30 cellular contexts compared by ENCODE assay signal in the genomic region with DNA sequence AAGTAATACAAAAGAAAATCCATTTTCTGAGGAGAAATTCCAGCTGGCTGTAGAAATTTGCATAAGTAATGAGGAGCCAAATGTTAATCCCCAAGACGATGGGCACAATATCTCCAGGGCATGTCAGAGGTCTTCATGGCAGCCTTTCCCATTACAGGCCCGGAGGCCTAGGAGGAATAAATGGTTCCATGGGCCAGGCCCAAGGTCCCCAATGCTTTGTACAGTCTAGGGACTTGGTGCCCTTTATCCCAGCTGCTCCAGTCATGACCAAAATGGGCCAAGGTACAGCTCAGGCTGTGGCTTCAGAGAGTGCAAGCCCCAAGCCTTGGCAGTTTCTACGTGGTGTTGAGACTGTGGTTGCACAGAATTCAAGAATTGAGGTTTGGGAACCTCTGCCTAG.
"Had no signal": no experiment of that assay in that cellular context is flagged by ENCODE, and none has a peak within 500 bp of the region (broad histone marks: within the 10 kb centered on the region; RNA-seq: fewer than 3 reads in every experiment).

No MANE protein-coding gene starts in this region.

- H3K27me3 ChIP-seq: neutrophil, pancreas, right lobe of liver, sigmoid colon, spleen, suprapubic skin, testis, tibial artery, transverse colon, upper lobe of right lung, uterus had no signal

- H3K9me3 Mint-ChIP-seq: type B pancreatic cell had no signal

- H3K27me3 Mint-ChIP-seq: naive thymus-derived CD8-positive, alpha-beta T cell; natural killer cell treated with Interleukin-12 subunit alpha and Interleukin-12 subunit beta and Interleukin-15 and Interleukin-18, amount 100 ng/mL, for 72 hours; stimulated activated memory B cell treated with anti-CD40 and anti-IgM and Interleukin-4, amounts not matched to agents 10 μg/mL and 1 μg/mL and 100 μg/mL, for 72 hours; stimulated activated naive CD8-positive, alpha-beta T cell treated with anti-CD3 and anti-CD28 coated beads, Interleukin-15, amount 100 ng/mL, for 72 hours; type B pancreatic cell had no signal

- H3K9me3 ChIP-seq: neutrophil, pancreas, prostate gland, right lobe of liver, testis, uterus had no signal

- H3K36me3 ChIP-seq: neutrophil, pancreas, prostate gland, right lobe of liver, sigmoid colon, spleen, suprapubic skin, tibial artery, transverse colon, upper lobe of right lung, uterus had no signal

- H3K4me3 ChIP-seq: pancreas, prostate gland, right lobe of liver, sigmoid colon, smooth muscle cell, spleen, suprapubic skin, testis, tibial artery, transverse colon, upper lobe of right lung, uterus had no signal

- H3K36me3 Mint-ChIP-seq: type B pancreatic cell had no signal

- H3K27ac ChIP-seq: neutrophil, pancreas, prostate gland, right lobe of liver, sigmoid colon, spleen, suprapubic skin, testis, tibial artery, transverse colon, upper lobe of right lung, uterus had no signal

- FAIRE-seq: pancreas had no signal

- DNase-seq: naive thymus-derived CD8-positive, alpha-beta T cell; nephron progenitor cell; nucleus accumbens; pancreas; right cardiac atrium; right lobe of liver; sigmoid colon; spleen; stimulated activated CD4-positive, alpha-beta T cell treated with anti-CD3 and anti-CD28 coated beads, Interleukin-12 subunit alpha, Interleukin-12 subunit beta, amount 100 ng/mL, for 4 hours; stimulated activated CD4-positive, alpha-beta T cell treated with anti-CD3 and anti-CD28 coated beads, Interleukin-1b, Interleukin-23, amount 100 ng/mL, for 48 hours; stimulated activated CD4-positive, alpha-beta T cell treated with anti-CD3 and anti-CD28 coated beads, Interleukin-4, amount 100 ng/mL, for 1 hour; stimulated activated CD4-positive, alpha-beta T cell treated with anti-CD3 and anti-CD28 coated beads, Interleukin-4, amount 100 ng/mL, for 4 hours; stimulated activated CD8-positive, alpha-beta memory T cell treated with anti-CD3 and anti-CD28 coated beads, Interleukin-4, amount 100 ng/mL, for 48 hours; stimulated activated naive CD4-positive, alpha-beta T cell; stimulated activated naive CD8-positive, alpha-beta T cell treated with anti-CD3 and anti-CD28 coated beads, Interleukin-15, amount 100 ng/mL, for 72 hours; stimulated activated naive CD8-positive, alpha-beta T cell treated with anti-CD3 and anti-CD28 coated beads, Interleukin-15, Interleukin-2, amounts not matched to agents 100 U/mL and 50 U/mL, for 24 hours; substantia nigra; testis; tibial artery; transverse colon; upper lobe of right lung; uterus had no signal

- H3K4me2 ChIP-seq: smooth muscle cell had no signal

- ATAC-seq: naive thymus-derived CD8-positive, alpha-beta T cell; natural killer cell treated with Interleukin-12 subunit alpha and Interleukin-12 subunit beta and Interleukin-15 and Interleukin-18, amount 100 ng/mL, for 72 hours; pancreas; right cardiac atrium; right lobe of liver; stimulated activated memory B cell treated with anti-CD40 and anti-IgM and Interleukin-4, amounts not matched to agents 10 μg/mL and 1 μg/mL and 100 μg/mL, for 72 hours; stimulated activated naive CD8-positive, alpha-beta T cell treated with anti-CD3 and anti-CD28 coated beads, Interleukin-15, amount 100 ng/mL, for 72 hours; stimulated activated naive CD8-positive, alpha-beta T cell treated with anti-CD3 and anti-CD28 coated beads, Interleukin-15, Interleukin-2, amounts not matched to agents 100 U/mL and 50 U/mL, for 24 hours; upper lobe of right lung had no signal

- H3K4me3 Mint-ChIP-seq: naive thymus-derived CD8-positive, alpha-beta T cell; natural killer cell treated with Interleukin-12 subunit alpha and Interleukin-12 subunit beta and Interleukin-15 and Interleukin-18, amount 100 ng/mL, for 72 hours; nephron progenitor cell; neural crest cell; stimulated activated memory B cell treated with anti-CD40 and anti-IgM and Interleukin-4, amounts not matched to agents 10 μg/mL and 1 μg/mL and 100 μg/mL, for 72 hours; stimulated activated naive CD8-positive, alpha-beta T cell treated with anti-CD3 and anti-CD28 coated beads, Interleukin-15, amount 100 ng/mL, for 72 hours; type B pancreatic cell had no signal

- H3K4me1 Mint-ChIP-seq: naive thymus-derived CD8-positive, alpha-beta T cell; nephron progenitor cell; neural crest cell; stimulated activated memory B cell treated with anti-CD40 and anti-IgM and Interleukin-4, amounts not matched to agents 10 μg/mL and 1 μg/mL and 100 μg/mL, for 72 hours; stimulated activated naive CD8-positive, alpha-beta T cell treated with anti-CD3 and anti-CD28 coated beads, Interleukin-15, amount 100 ng/mL, for 72 hours had no signal

- H3K4me1 ChIP-seq: pancreas, prostate gland, right lobe of liver, sigmoid colon, spleen, suprapubic skin, testis, tibial artery, transverse colon, upper lobe of right lung, uterus had no signal

- H3K27ac Mint-ChIP-seq: naive thymus-derived CD8-positive, alpha-beta T cell; natural killer cell treated with Interleukin-12 subunit alpha and Interleukin-12 subunit beta and Interleukin-15 and Interleukin-18, amount 100 ng/mL, for 72 hours; nephron progenitor cell; stimulated activated memory B cell treated with anti-CD40 and anti-IgM and Interleukin-4, amounts not matched to agents 10 μg/mL and 1 μg/mL and 100 μg/mL, for 72 hours; stimulated activated naive CD8-positive, alpha-beta T cell treated with anti-CD3 and anti-CD28 coated beads, Interleukin-15, amount 100 ng/mL, for 72 hours; type B pancreatic cell had no signal
